In genomic region chr6:15331143-15331542, GRCh38 we compare ENCODE assay signal across 13 cellular contexts.
DNase-seq lines count a peak whose midpoint lies in the region; ATAC-seq, FAIRE-seq and TF ChIP-seq lines count a peak whose summit lies in the region.
"Had no signal": no experiment of that assay in that cellular context is flagged by ENCODE, and none has a peak within 500 bp of the region (broad histone marks: within the 10 kb centered on the region; RNA-seq: fewer than 3 reads in every experiment).

No MANE protein-coding gene starts in this region.

- peak overlapping the region; percentile 16 for H3K9ac ChIP-seq in keratinocyte (ENCODE audit: control insufficient read depth, extremely low read depth, insufficient read depth, low read length)

- no peaks in the 10 kb centered on the region for H3K9me3 Mint-ChIP-seq in T-cell

- CTCF ChIA-PET in T-cell (lab: Charles Lee) = interaction anchor here in 1 of 2 donors (0.5 kb wide), 1 partner anchor 344 kb away, joined by 4 read pairs; no protein-coding TSS in a partner anchor

- dilution Hi-C loops in keratinocyte (cut with MboI; ENCODE audit: extremely low pct_ligation_motif_present, low sequenced_read_pairs) = no loop called here

- intact Hi-C loops in prostate gland (cut with DNase I) = no loop called here

- no peaks in the 10 kb centered on the region for H3K27me3 ChIP-seq in ACC112 (ENCODE audit: insufficient read depth, low read length)
- H3K27me3 ChIP-seq in keratinocyte (ENCODE audit: control insufficient read depth, extremely low read depth, insufficient read depth, low read length) = no peaks in the 10 kb centered on the region
- H3K27me3 ChIP-seq in prostate gland (replicated peaks; ENCODE audit: insufficient read depth) = no peaks in the 10 kb centered on the region
- H3K27me3 ChIP-seq: body of pancreas, gastroesophageal sphincter had no signal

- H2AFZ ChIP-seq in ACC112 (ENCODE audit: low read length, unreplicated experiment) (no peak overlapping the region), keratinocyte (ENCODE audit: control insufficient read depth, low read length) (no peak overlapping the region)

- peak overlapping the region in 2 of 3 donors; percentile 32 to 57 for H3K4me3 Mint-ChIP-seq in T-cell

- no peak overlapping the region for H3K4me2 ChIP-seq in keratinocyte (ENCODE audit: control insufficient read depth, extremely low read depth, insufficient read depth, low read depth, low read length)

- peaks cover 87 to 94% (median 92%) of the 10 kb centered on the region in 3 donors for H3K4me1 Mint-ChIP-seq in T-cell

- H3K36me3 ChIP-seq in ACC112 (ENCODE audit: insufficient read depth, low read length) = no peaks in the 10 kb centered on the region
- no peaks in the 10 kb centered on the region for H3K36me3 ChIP-seq in keratinocyte (ENCODE audit: control insufficient read depth in 2 of 2, extremely low read depth in 1 of 2, insufficient read depth in 2 of 2, low read length in 2 of 2)
- H3K36me3 ChIP-seq in prostate gland = no peaks in the 10 kb centered on the region
- H3K36me3 ChIP-seq: gastroesophageal sphincter, thoracic aorta had no signal

- TF ChIP-seq POLR2A in GM12891 (IDR thresholded peaks at IDR 0.05; ENCODE audit: low read depth, low read length) (no peak), prostate gland (IDR thresholded peaks at IDR 0.05) (no peak)

- no peaks in the 10 kb centered on the region for H3K27me3 Mint-ChIP-seq in T-cell

- POLR2A ChIA-PET in T-cell (lab: Charles Lee) = interaction anchor here in 1 of 2 donors (0.6 kb wide), 1 partner anchor 107 kb away, joined by 6 read pairs; no protein-coding TSS in a partner anchor

- TF ChIP-seq CTCF in keratinocyte (optimal IDR thresholded peaks at IDR 0.05 in 1 of 3, IDR thresholded peaks at IDR 0.05 in 1 of 3, conservative IDR thresholded peaks at IDR 0.05 in 1 of 3; ENCODE audit: extremely low read depth in 1 of 3, insufficient read depth in 2 of 3, low read length in 3 of 3) (no peak), prostate gland (IDR thresholded peaks at IDR 0.05) (no peak)

- H3K4me1 ChIP-seq in ACC112 (ENCODE audit: control insufficient read depth, insufficient read depth, low read length, unreplicated experiment) (peaks cover 43% of the 10 kb centered on the region), keratinocyte (ENCODE audit: control insufficient read depth, extremely low read depth, insufficient read depth, low read length) (peaks cover 39% of the 10 kb centered on the region), prostate gland (replicated peaks) (no peaks in the 10 kb centered on the region)

- ATAC-seq in T-cell (replicated peaks in 1 of 4) = no peak
- ATAC-seq in GM19467 (IDR thresholded peaks at IDR 0.05; ENCODE audit: unreplicated experiment) = no peak
- ATAC-seq in HG03521 (IDR thresholded peaks at IDR 0.05; ENCODE audit: unreplicated experiment) = no peak
- ATAC-seq: body of pancreas, gastroesophageal sphincter had no signal

- H3K4me3 ChIP-seq in ACC112 (ENCODE audit: low read depth, low read length) (peak overlapping the region; percentile 39; the same call in 1 of the 2 replicates), keratinocyte (ENCODE audit: control insufficient read depth in 2 of 3, extremely low read depth in 1 of 3, insufficient read depth in 2 of 3, low read depth in 1 of 3, low read length in 3 of 3) (no peak overlapping the region), prostate gland (no peak overlapping the region)
- H3K4me3 ChIP-seq: body of pancreas, gastroesophageal sphincter, thoracic aorta had no signal

- FAIRE-seq in GM12891 (lab: Jason Lieb, UNC) (peak; percentile 48), keratinocyte (lab: Jason Lieb, UNC) (no peak)

- peaks cover 10% of the 10 kb centered on the region for H3K9me1 ChIP-seq in keratinocyte (ENCODE audit: control insufficient read depth, extremely low read depth, insufficient read depth, low read length)

- H3K79me2 ChIP-seq in ACC112 (ENCODE audit: control insufficient read depth, insufficient read depth, low read length, unreplicated experiment) (peaks cover 72% of the 10 kb centered on the region), keratinocyte (ENCODE audit: control insufficient read depth, insufficient read depth, low read length) (peaks cover 93% of the 10 kb centered on the region)

- peak overlapping the region; percentile 19 to 63 for H3K27ac Mint-ChIP-seq in T-cell

- peaks cover 15% of the 10 kb centered on the region for H4K20me1 ChIP-seq in keratinocyte (ENCODE audit: control insufficient read depth, extremely low read depth, insufficient read depth, low read length)

- H3K9me3 ChIP-seq in keratinocyte (ENCODE audit: control insufficient read depth, low read depth, low read length) (no peaks in the 10 kb centered on the region), prostate gland (no peaks in the 10 kb centered on the region)
- H3K9me3 ChIP-seq: body of pancreas, gastroesophageal sphincter, thoracic aorta had no signal

- H3K27ac ChIP-seq in ACC112 (ENCODE audit: low read depth, low read length) (peak overlapping the region; percentile 76), keratinocyte (ENCODE audit: control insufficient read depth, insufficient read depth, low read length) (peak overlapping the region; percentile 85), prostate gland (no peak overlapping the region)
- H3K27ac ChIP-seq: body of pancreas, gastroesophageal sphincter, thoracic aorta had no signal

- DNase-seq in GM12891 (ENCODE audit: insufficient read length, low spot score) (no peak), T-cell (no peak), keratinocyte (ENCODE audit: low read depth, low spot score) (no peak), NCI-H774 (lab: John Stamatoyannopoulos, UW) (no peak), prostate gland (ENCODE audit: low spot score) (no peak)
- DNase-seq: activated CD4-positive, CD25-positive, alpha-beta regulatory T cell; body of pancreas; midbrain had no signal

- H3K36me3 Mint-ChIP-seq in T-cell = no peaks in the 10 kb centered on the region

TF ChIP-seq in GM12891, 5 proteins besides CTCF, POLR2A, EP300 and RAD21:
- TF ChIP-seq SPI1 (IDR thresholded peaks at IDR 0.05; ENCODE audit: low read depth, low read length) (no peak), PAX5 (IDR thresholded peaks at IDR 0.05; ENCODE audit: insufficient read depth, low read length, severe bottlenecking) (no peak), POU2F2 (IDR thresholded peaks at IDR 0.05; ENCODE audit: low read depth, low read length) (no peak), POLR2AphosphoS5 (IDR thresholded peaks at IDR 0.05; ENCODE audit: low read depth, low read length) (no peak), TAF1 (IDR thresholded peaks at IDR 0.05; ENCODE audit: low read depth, low read length) (no peak)

Comparison
In these comparisons a context has a peak if more than half of its experiments do, and no peak if none do; other contexts are left out.
1. H3K27ac ChIP-seq: peak in ACC112 (single experiment) and keratinocyte (single experiment); none in prostate gland (0 of 2).